Comparison of ENCODE assay signal across 18 cellular contexts in the genomic region with DNA sequence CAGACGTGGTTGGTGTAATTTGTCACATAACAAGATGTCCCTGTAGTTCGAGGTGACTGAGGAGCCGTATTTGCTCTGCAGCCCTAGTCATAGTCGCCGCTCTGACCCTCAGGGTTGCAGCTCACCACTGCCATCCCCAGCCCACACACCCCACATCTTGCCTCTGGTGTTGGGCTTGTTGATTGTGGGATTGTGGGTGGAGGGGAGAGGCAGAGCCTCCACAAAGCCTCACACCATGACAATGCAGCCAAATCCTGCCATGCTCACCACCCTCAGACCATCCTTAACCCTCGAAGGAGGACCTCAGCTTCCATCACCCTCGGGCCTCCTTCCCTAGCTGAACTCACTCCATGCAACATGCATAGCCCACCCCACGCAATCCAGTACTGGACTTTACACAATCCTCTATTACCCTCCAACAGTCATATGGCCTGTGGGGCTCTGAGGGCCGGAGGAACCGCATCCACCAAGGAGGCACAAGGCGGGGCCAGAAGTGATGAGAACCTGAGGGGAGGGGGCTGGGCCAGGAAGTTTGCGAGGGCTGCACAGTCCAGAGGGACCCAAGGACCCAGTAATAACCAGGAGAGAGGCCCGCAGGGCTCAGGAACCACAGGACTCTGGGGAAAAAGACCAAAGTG. TPM values are rescaled to one million over a fixed set of nuclear protein-coding genes. Genes with fewer than 3 reads are reported as not detected.
DNase-seq lines count a peak whose midpoint lies in the region; TF ChIP-seq lines count a peak whose summit lies in the region.
"Had no signal": no experiment of that assay in that cellular context is flagged by ENCODE, and none has a peak within 500 bp of the region (broad histone marks: within the 10 kb centered on the region; RNA-seq: fewer than 3 reads in every experiment).

No MANE protein-coding gene starts in this region.

- H3K4me3 ChIP-seq in HEK293 (ENCODE audit: low read depth, low read length) (no peak overlapping the region), colonic mucosa (no peak overlapping the region), mucosa of rectum (ENCODE audit: low read length in 2 of 2) (no peak overlapping the region), tibial nerve (no peak overlapping the region), testis (no peak overlapping the region)

- H3K36me3 ChIP-seq in HEK293 (ENCODE audit: control insufficient read depth in 2 of 2, insufficient read depth in 1 of 2, low read length in 2 of 2) (peaks cover 3 to 53% of the 10 kb centered on the region in 2 experiments; a peak in 2 of 3 replicates), colonic mucosa (peaks cover 5% of the 10 kb centered on the region), mucosa of rectum (ENCODE audit: control insufficient read depth in 2 of 2, insufficient read depth in 2 of 2, low read length in 2 of 2) (peaks cover 30% of the 10 kb centered on the region in 2 donors), tibial nerve (peaks cover 0 to 53% (median 5%) of the 10 kb centered on the region in 3 donors), testis (ENCODE audit: low read depth, missing control alignments) (no peaks in the 10 kb centered on the region)

- H3K9me3 ChIP-seq in HEK293 (ENCODE audit: control insufficient read depth, insufficient read depth, low read depth, low read length) (no peaks in the 10 kb centered on the region), colonic mucosa (no peaks in the 10 kb centered on the region), mucosa of rectum (ENCODE audit: control insufficient read depth in 2 of 2, low read length in 2 of 2) (no peaks in the 10 kb centered on the region), tibial nerve (no peaks in the 10 kb centered on the region), testis (no peaks in the 10 kb centered on the region)

- CTCF ChIA-PET in HEK293 (lab: Yijun Ruan, JAX), result interaction anchor here (0.7 kb wide), 1 partner anchor 190 kb away, joined by 3 read pairs; no protein-coding TSS in a partner anchor

- TF ChIP-seq POLR2A in tibial nerve (IDR thresholded peaks at IDR 0.05) (no peak), testis (IDR thresholded peaks at IDR 0.05) (no peak)

- no peak for DNase-seq in colonic mucosa
- no peak for DNase-seq in tibial nerve (ENCODE audit: low spot score in 2 of 2)
- no peak for DNase-seq in effector CD8-positive, alpha-beta T cell (lab: John Stamatoyannopoulos, UW)
- no peak for DNase-seq in testis
- no peak for DNase-seq in NCI-H1417 treated with DMSO at 0.1 percent for 48 hours (lab: John Stamatoyannopoulos, UW)
- DNase-seq: activated CD4-positive, alpha-beta T cell treated with anti-CD3 and anti-CD28 coated beads for 36 hours; activated naive CD8-positive, alpha-beta T cell treated with anti-CD3 and anti-CD28 coated beads, Interleukin-2, amount 10 ng/mL, durations not matched to agents 7 days and 5 days; brain microvascular endothelial cell; CD8-positive, alpha-beta T cell; foreskin fibroblast; mesendoderm; MM.1S; NCI-H146; NCI-H69 had no signal

- TF ChIP-seq CTCF in HEK293 (tag by site-specific recombination; IDR thresholded peaks at IDR 0.05) (no peak), colonic mucosa (IDR thresholded peaks at IDR 0.05) (no peak), tibial nerve (IDR thresholded peaks at IDR 0.05) (no peak), testis (IDR thresholded peaks at IDR 0.05) (no peak)

- intact Hi-C loops in colonic mucosa (cut with DNase I), result no loop called here
- intact Hi-C loops in testis (cut with DNase I; ENCODE audit: low total_unique reads), result loop anchor here (5.0 kb wide), 1 partner anchor 132 kb away; no protein-coding TSS in a partner anchor

- TF ChIP-seq EP300 in tibial nerve (IDR thresholded peaks at IDR 0.05), result no peak

- H3K27me3 ChIP-seq in colonic mucosa, result no peaks in the 10 kb centered on the region
- H3K27me3 ChIP-seq in mucosa of rectum (ENCODE audit: control insufficient read depth in 2 of 2, insufficient read depth in 2 of 2, low read length in 2 of 2), result no peaks in the 10 kb centered on the region
- no peaks in the 10 kb centered on the region for H3K27me3 ChIP-seq in tibial nerve
- H3K27me3 ChIP-seq in testis, result no peaks in the 10 kb centered on the region
- H3K27me3 ChIP-seq: brain microvascular endothelial cell had no signal

- POLR2A ChIA-PET in HEK293 (lab: Yijun Ruan, JAX), result no interaction called here

- H3K27ac ChIP-seq in HEK293 (ENCODE audit: extremely low read depth, low read depth, low read length), result no peak overlapping the region
- H3K27ac ChIP-seq in colonic mucosa, result peak overlapping the region; percentile 65
- H3K27ac ChIP-seq in mucosa of rectum (ENCODE audit: low read depth in 2 of 2, low read length in 2 of 2), result peak overlapping the region; percentile 38 to 76
- H3K27ac ChIP-seq in tibial nerve, result peak overlapping the region in 3 of 4 donors; percentile 29 to 97 (median 72)
- peak overlapping the region in 1 of 2 donors; percentile 76 for H3K27ac ChIP-seq in testis
- H3K27ac ChIP-seq: brain microvascular endothelial cell, epithelial cell of prostate had no signal

- peak overlapping the region in 1 of 2 donors; percentile 29 for H3K9ac ChIP-seq in colonic mucosa (ENCODE audit: low read depth in 2 of 2, low read length in 2 of 2)
- H3K9ac ChIP-seq in mucosa of rectum (ENCODE audit: low read depth in 1 of 2, low read length in 2 of 2), result no peak overlapping the region

- 68 to 70% methylated on average over 13 of the region's 13 CpGs for WGBS in tibial nerve, 2 donors
- 68 to 75% methylated on average over 10 to 13 of the region's 13 CpGs for WGBS in testis, 2 donors

- H3K4me1 ChIP-seq in HEK293 (ENCODE audit: control insufficient read depth, insufficient read depth, low read length), result peaks cover 18% of the 10 kb centered on the region
- H3K4me1 ChIP-seq in colonic mucosa, result peaks cover 21% of the 10 kb centered on the region
- peaks cover 65 to 85% of the 10 kb centered on the region in 2 donors for H3K4me1 ChIP-seq in mucosa of rectum (ENCODE audit: control insufficient read depth in 2 of 2, insufficient read depth in 2 of 2, low read length in 2 of 2)
- peaks cover 0 to 90% (median 37%) of the 10 kb centered on the region in 4 donors for H3K4me1 ChIP-seq in tibial nerve
- H3K4me1 ChIP-seq in testis, result peaks cover 77% of the 10 kb centered on the region

TF ChIP-seq in HEK293, 187 proteins besides CTCF, POLR2A, EP300 and RAD21:
- peak; percentile 75 for TF ChIP-seq EGR2 (tag by site-specific recombination; IDR thresholded peaks at IDR 0.05; ENCODE audit: low read depth)
- no peak for TF ChIP-seq ZNF571 (tag by site-specific recombination; IDR thresholded peaks at IDR 0.05)
- TF ChIP-seq ZNF221 (tag by site-specific recombination; IDR thresholded peaks at IDR 0.05; ENCODE audit: borderline replicate concordance), result no peak
- peak; percentile 63 for TF ChIP-seq ZFHX2 (tag by site-specific recombination; conservative IDR thresholded peaks at IDR 0.05)

RNA-seq across cellular contexts. Expression of gene PKDCC, which starts 11.6 kb away (rescaled TPM):
- total RNA-seq in colonic mucosa (100 to 1,000 TPM in 1 of 2 donors, 10 to 100 TPM in 1; 61.3 to 125 TPM), tibial nerve (100 to 1,000 TPM; 155 to 328 (median 200) TPM), testis (100 to 1,000 TPM in 1 of 2 donors, 10 to 100 TPM in 1; 86.0 to 122 TPM)
- polyA plus RNA-seq in testis (ENCODE audit: insufficient read depth, low read depth, low replicate concordance), result 121 TPM
- total RNA-seq: activated CD4-positive, alpha-beta T cell treated with anti-CD3 and anti-CD28 coated beads for 36 hours; activated naive CD8-positive, alpha-beta T cell treated with anti-CD3 and anti-CD28 coated beads, Interleukin-2, amount 10 ng/mL, durations not matched to agents 7 days and 5 days; activated T-helper 1 cell treated with anti-CD3 and anti-CD28 coated beads, Interleukin-12 subunit alpha, Interleukin-12 subunit beta, Interleukin-2, Interleukin-4 antibody, amounts not matched to agents 30 ng/mL and 10 ng/mL and 1 ng/mL, durations not matched to agents 14 hours and 24 hours and 36 hours; CD8-positive, alpha-beta T cell had no signal
